In genomic region chr6:129434091-129434490, GRCh38 we compare ENCODE assay signal across 24 cellular contexts.
"Had no signal": no experiment of that assay in that cellular context is flagged by ENCODE, and none has a peak within 500 bp of the region (broad histone marks: within the 10 kb centered on the region; RNA-seq: fewer than 3 reads in every experiment).

No MANE protein-coding gene starts in this region.

- H3K4me1 ChIP-seq: lower lobe of right lung, prostate gland, tibial nerve, uterus had no signal

- H3K27ac ChIP-seq: lower lobe of right lung, ovary, prostate gland, uterus had no signal

- H3K4me3 ChIP-seq: lower lobe of right lung, ovary, prostate gland, smooth muscle cell, tibial nerve, uterus had no signal

- DNase-seq: head of caudate nucleus; hypothalamus; immature natural killer cell; kidney; lower lobe of right lung; mammary epithelial cell; mesenchymal stem cell; naive thymus-derived CD8-positive, alpha-beta T cell; ovary; posterior cingulate gyrus; stimulated activated CD4-positive, alpha-beta T cell treated with anti-CD3 and anti-CD28 coated beads, Interleukin-1b, Interleukin-23, amount 100 ng/mL, for 48 hours; stimulated activated CD4-positive, alpha-beta T cell treated with anti-CD3 and anti-CD28 coated beads, Interleukin-2, amount 100 ng/mL, for 48 hours; stimulated activated CD4-positive, alpha-beta T cell treated with anti-CD3 and anti-CD28 coated beads, Interleukin-4, amount 100 ng/mL, for 4 hours; stimulated activated CD8-positive, alpha-beta memory T cell treated with anti-CD3 and anti-CD28 coated beads, Interleukin-4, amount 100 ng/mL, for 48 hours; stimulated activated naive CD4-positive, alpha-beta T cell treated with Interleukin-2 at 50 U/mL for 16 hours; stimulated activated naive CD8-positive, alpha-beta T cell treated with anti-CD3 and anti-CD28 coated beads, Interleukin-15, amount 100 ng/mL, for 72 hours; substantia nigra; uterus had no signal

- FAIRE-seq: islet of Langerhans had no signal

- ATAC-seq: lower lobe of right lung; naive thymus-derived CD8-positive, alpha-beta T cell; sciatic nerve; stimulated activated memory B cell treated with anti-CD40 and anti-IgM and Interleukin-4, amounts not matched to agents 10 μg/mL and 1 μg/mL and 100 μg/mL, for 72 hours; stimulated activated naive CD8-positive, alpha-beta T cell treated with anti-CD3 and anti-CD28 coated beads, Interleukin-15, amount 100 ng/mL, for 72 hours had no signal

- H3K9me3 ChIP-seq: lower lobe of right lung, ovary, prostate gland, tibial nerve, uterus had no signal

- H3K36me3 ChIP-seq: lower lobe of right lung, ovary, prostate gland, uterus had no signal

- H3K27me3 ChIP-seq: ovary, tibial nerve, uterus had no signal
